1 cellular context compared by ENCODE assay signal in the genomic region with DNA sequence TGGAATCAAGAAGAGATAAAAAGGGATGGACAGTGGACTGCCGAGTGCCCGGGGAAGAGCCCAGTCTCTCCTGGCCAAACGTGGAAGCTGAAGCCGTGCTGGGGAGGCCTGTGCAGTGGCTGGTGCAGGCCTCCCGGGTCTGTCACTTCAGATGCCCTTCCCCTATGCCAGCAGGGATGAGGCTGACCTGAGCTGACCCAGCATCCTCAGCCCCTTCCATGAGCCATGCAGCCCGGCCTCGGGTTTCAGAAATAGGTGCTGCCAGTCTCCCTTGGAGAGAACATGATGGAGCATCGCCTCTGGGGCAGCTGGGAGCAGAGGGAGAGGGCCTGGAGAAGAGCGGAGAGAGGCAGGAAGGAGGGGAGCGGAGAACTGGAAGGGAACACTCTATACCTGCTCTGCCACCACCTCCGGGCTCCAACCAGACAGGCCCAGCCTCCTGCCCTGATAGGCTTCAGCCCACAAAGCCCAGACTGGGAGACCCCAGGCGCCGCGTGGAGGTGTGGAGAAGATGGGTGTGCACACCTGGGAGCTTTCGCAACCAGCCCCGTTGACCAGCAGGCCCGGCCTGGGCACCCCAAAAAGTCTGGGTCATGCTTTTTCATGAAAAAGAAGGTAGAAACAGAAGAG.
TF ChIP-seq lines count a peak whose summit lies in the region.

No MANE protein-coding gene starts in this region.

TF ChIP-seq in HepG2, 621 proteins besides CTCF, POLR2A, EP300 and RAD21 (continued from another document):
- TF ChIP-seq, protein P1, sequence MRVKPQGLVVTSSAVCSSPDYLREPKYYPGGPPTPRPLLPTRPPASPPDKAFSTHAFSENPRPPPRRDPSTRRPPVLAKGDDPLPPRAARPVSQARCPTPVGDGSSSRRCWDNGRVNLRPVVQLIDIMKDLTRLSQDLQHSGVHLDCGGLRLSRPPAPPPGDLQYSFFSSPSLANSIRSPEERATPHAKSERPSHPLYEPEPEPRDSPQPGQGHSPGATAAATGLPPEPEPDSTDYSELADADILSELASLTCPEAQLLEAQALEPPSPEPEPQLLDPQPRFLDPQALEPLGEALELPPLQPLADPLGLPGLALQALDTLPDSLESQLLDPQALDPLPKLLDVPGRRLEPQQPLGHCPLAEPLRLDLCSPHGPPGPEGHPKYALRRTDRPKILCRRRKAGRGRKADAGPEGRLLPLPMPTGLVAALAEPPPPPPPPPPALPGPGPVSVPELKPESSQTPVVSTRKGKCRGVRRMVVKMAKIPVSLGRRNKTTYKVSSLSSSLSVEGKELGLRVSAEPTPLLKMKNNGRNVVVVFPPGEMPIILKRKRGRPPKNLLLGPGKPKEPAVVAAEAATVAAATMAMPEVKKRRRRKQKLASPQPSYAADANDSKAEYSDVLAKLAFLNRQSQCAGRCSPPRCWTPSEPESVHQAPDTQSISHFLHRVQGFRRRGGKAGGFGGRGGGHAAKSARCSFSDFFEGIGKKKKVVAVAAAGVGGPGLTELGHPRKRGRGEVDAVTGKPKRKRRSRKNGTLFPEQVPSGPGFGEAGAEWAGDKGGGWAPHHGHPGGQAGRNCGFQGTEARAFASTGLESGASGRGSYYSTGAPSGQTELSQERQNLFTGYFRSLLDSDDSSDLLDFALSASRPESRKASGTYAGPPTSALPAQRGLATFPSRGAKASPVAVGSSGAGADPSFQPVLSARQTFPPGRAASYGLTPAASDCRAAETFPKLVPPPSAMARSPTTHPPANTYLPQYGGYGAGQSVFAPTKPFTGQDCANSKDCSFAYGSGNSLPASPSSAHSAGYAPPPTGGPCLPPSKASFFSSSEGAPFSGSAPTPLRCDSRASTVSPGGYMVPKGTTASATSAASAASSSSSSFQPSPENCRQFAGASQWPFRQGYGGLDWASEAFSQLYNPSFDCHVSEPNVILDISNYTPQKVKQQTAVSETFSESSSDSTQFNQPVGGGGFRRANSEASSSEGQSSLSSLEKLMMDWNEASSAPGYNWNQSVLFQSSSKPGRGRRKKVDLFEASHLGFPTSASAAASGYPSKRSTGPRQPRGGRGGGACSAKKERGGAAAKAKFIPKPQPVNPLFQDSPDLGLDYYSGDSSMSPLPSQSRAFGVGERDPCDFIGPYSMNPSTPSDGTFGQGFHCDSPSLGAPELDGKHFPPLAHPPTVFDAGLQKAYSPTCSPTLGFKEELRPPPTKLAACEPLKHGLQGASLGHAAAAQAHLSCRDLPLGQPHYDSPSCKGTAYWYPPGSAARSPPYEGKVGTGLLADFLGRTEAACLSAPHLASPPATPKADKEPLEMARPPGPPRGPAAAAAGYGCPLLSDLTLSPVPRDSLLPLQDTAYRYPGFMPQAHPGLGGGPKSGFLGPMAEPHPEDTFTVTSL (CRISPR knock-in tag; IDR thresholded peaks at IDR 0.05; ENCODE audit: borderline replicate concordance): no peak
- TF ChIP-seq SNAPC2 (CRISPR knock-in tag; IDR thresholded peaks at IDR 0.05): no peak
- no peak for TF ChIP-seq ZNF570 (CRISPR knock-in tag; IDR thresholded peaks at IDR 0.05; ENCODE audit: borderline replicate concordance)
- no peak for TF ChIP-seq ZNF3 (CRISPR knock-in tag; IDR thresholded peaks at IDR 0.05)
- no peak for TF ChIP-seq NFKB2 (CRISPR knock-in tag; IDR thresholded peaks at IDR 0.05; ENCODE audit: borderline replicate concordance)
TF ChIP-seq in HepG2: peak in this region for 0.
